In genomic region chr10:36191009-36191408, GRCh38 we compare ENCODE assay signal across 24 cellular contexts.
DNase-seq lines count a peak whose midpoint lies in the region; ATAC-seq, FAIRE-seq and TF ChIP-seq lines count a peak whose summit lies in the region.
"Had no signal": no experiment of that assay in that cellular context is flagged by ENCODE, and none has a peak within 500 bp of the region (broad histone marks: within the 10 kb centered on the region; RNA-seq: fewer than 3 reads in every experiment).

No MANE protein-coding gene starts in this region.

- DNase-seq in DMS 273 (lab: John Stamatoyannopoulos, UW; ENCODE audit: unreplicated experiment): peak; percentile 1
- no peak for DNase-seq in DMS 273 treated with DMSO at 0.1 percent for 48 hours (lab: John Stamatoyannopoulos, UW)
- no peak for DNase-seq in HepG2 (ENCODE audit: low spot score)
- no peak for DNase-seq in right lobe of liver
- DNase-seq in WTC11 (ENCODE audit: low spot score): no peak
- DNase-seq in pancreas: no peak
- no peak for DNase-seq in stimulated activated naive CD8-positive, alpha-beta T cell treated with anti-CD3 and anti-CD28 coated beads, Interleukin-15, Interleukin-2, amounts not matched to agents 100 U/mL and 50 U/mL, for 24 hours
- no peak for DNase-seq in NCI-H1436 treated with DMSO at 0.1 percent for 48 hours (lab: John Stamatoyannopoulos, UW)
- DNase-seq: Caco-2; CD4-positive, CD25-positive, alpha-beta regulatory T cell; CD8-positive, alpha-beta T cell; DMS53; DMS79 treated with DMSO at 0.1 percent for 48 hours; GF-D8; H7; HCEC 1CT had no signal

- BruUV-seq in HepG2 (replicated peaks; lab: Mats Ljungman, UMichigan): no TSS peak

- TF ChIP-seq EP300 in HepG2 (IDR thresholded peaks at IDR 0.05; ENCODE audit: low read depth in 2 of 2, low read length in 2 of 2) (no peak), HepG2 (CRISPR knock-in tag; IDR thresholded peaks at IDR 0.05; ENCODE audit: borderline replicate concordance) (no peak)

- 3% methylated on average over 1 of the region's 1 CpG for WGBS in HepG2 (ENCODE audit: low lambda C conversion rate)
- 80% methylated on average over 1 of the region's 1 CpG for WGBS in right lobe of liver (ENCODE audit: insufficient coverage, low coverage, low lambda C conversion rate, missing lambda C conversion rate)
- WGBS in pancreas, 2 donors: 58 to 71% methylated on average over 1 of the region's 1 CpG

- H3K27ac Mint-ChIP-seq in WTC11: no peak overlapping the region
- H3K27ac Mint-ChIP-seq: B cell; CD4-positive, CD25-positive, alpha-beta regulatory T cell; CD8-positive, alpha-beta T cell had no signal

- H3K27me3 Mint-ChIP-seq in WTC11 (ENCODE audit: low read depth): peaks cover 20% of the 10 kb centered on the region
- H3K27me3 Mint-ChIP-seq: B cell; CD4-positive, CD25-positive, alpha-beta regulatory T cell had no signal

- TF ChIP-seq CTCF in HepG2 (CRISPR knock-in tag; IDR thresholded peaks at IDR 0.05): no peak
- TF ChIP-seq CTCF in right lobe of liver (IDR thresholded peaks at IDR 0.05): no peak
- TF ChIP-seq CTCF in WTC11 (IDR thresholded peaks at IDR 0.05): no peak
- no peak for TF ChIP-seq CTCF in pancreas (IDR thresholded peaks at IDR 0.05)

- POLR2A ChIA-PET in HepG2 (lab: Yijun Ruan, JAX): no interaction called here
- POLR2A ChIA-PET in WTC11 (lab: Charles Lee): interaction anchor here (0.6 kb wide), 1 partner anchor 555 kb away, joined by 5 read pairs; no protein-coding TSS in a partner anchor

- H3K79me2 ChIP-seq in HepG2 (ENCODE audit: insufficient read depth, low read length): no peaks in the 10 kb centered on the region

- H3K36me3 ChIP-seq in HepG2 (replicated peaks in 1 of 2; ENCODE audit: control insufficient read depth in 1 of 2, insufficient read depth in 2 of 2, low read length in 2 of 2) (no peaks in the 10 kb centered on the region), right lobe of liver (no peaks in the 10 kb centered on the region), pancreas (no peaks in the 10 kb centered on the region)
- H3K36me3 ChIP-seq: BLaER1 had no signal

- H3K9me3 ChIP-seq in HepG2 (ENCODE audit: low read length): peaks cover 20% of the 10 kb centered on the region
- H3K9me3 ChIP-seq in right lobe of liver: peaks cover 0 to 3% (median 0%) of the 10 kb centered on the region in 4 donors
- H3K9me3 ChIP-seq in pancreas: no peaks in the 10 kb centered on the region

- H3K4me3 ChIP-seq in HepG2 (replicated peaks in 1 of 3; ENCODE audit: insufficient read depth in 1 of 3, low read depth in 2 of 3, low read length in 3 of 3) (no peak overlapping the region), right lobe of liver (no peak overlapping the region), pancreas (no peak overlapping the region)
- H3K4me3 ChIP-seq: BLaER1 had no signal

- H3K4me2 ChIP-seq in HepG2 (ENCODE audit: low read depth, low read length): no peak overlapping the region
- H3K4me2 ChIP-seq: BLaER1 had no signal

- H3K27me3 ChIP-seq in HepG2 (ENCODE audit: control insufficient read depth in 1 of 2, insufficient read depth in 2 of 2, low read length in 2 of 2) (no peaks in the 10 kb centered on the region), right lobe of liver (no peaks in the 10 kb centered on the region), pancreas (no peaks in the 10 kb centered on the region)
- H3K27me3 ChIP-seq: BLaER1 had no signal

- TF ChIP-seq POLR2A in HepG2 (IDR thresholded peaks at IDR 0.05; ENCODE audit: insufficient read depth in 1 of 2, low read depth in 2 of 2, low read length in 2 of 2) (no peak), right lobe of liver (IDR thresholded peaks at IDR 0.05) (no peak)

- in situ Hi-C loops in HepG2 (cut with HindIII; ENCODE audit: extremely low pct_ligation_motif_present, low pct_unique_long_range_greater_than_20kb): no loop called here

- H4K20me1 ChIP-seq in HepG2 (ENCODE audit: insufficient read depth, low read length): no peaks in the 10 kb centered on the region
- H4K20me1 ChIP-seq: BLaER1 had no signal

- H3K27ac ChIP-seq in HepG2 (ENCODE audit: extremely low read length, insufficient read depth, low read length) (no peak overlapping the region), right lobe of liver (no peak overlapping the region), pancreas (no peak overlapping the region)
- H3K27ac ChIP-seq: 22Rv1, BLaER1, C4-2B had no signal

- ATAC-seq in HepG2 (no peak), right lobe of liver (no peak), WTC11 (no peak), pancreas (no peak)
- ATAC-seq in stimulated activated naive CD8-positive, alpha-beta T cell treated with anti-CD3 and anti-CD28 coated beads, Interleukin-15, Interleukin-2, amounts not matched to agents 100 U/mL and 50 U/mL, for 24 hours: no peak
- ATAC-seq: CD8-positive, alpha-beta T cell had no signal

- no peaks in the 10 kb centered on the region for H3K4me1 ChIP-seq in HepG2 (ENCODE audit: insufficient read depth, low read length)
- no peaks in the 10 kb centered on the region for H3K4me1 ChIP-seq in right lobe of liver
- no peaks in the 10 kb centered on the region for H3K4me1 ChIP-seq in pancreas
- H3K4me1 ChIP-seq: BLaER1, Caco-2 had no signal

- H3K4me3 Mint-ChIP-seq in WTC11: no peak overlapping the region
- H3K4me3 Mint-ChIP-seq: B cell; CD4-positive, CD25-positive, alpha-beta regulatory T cell; CD8-positive, alpha-beta T cell had no signal

- intact Hi-C loops in HepG2 (cut with micrococcal nuclease; ENCODE audit: unreplicated experiment): no loop called here
- intact Hi-C loops in right lobe of liver (cut with DNase I): no loop called here
- intact Hi-C loops in pancreas (cut with DNase I): no loop called here

- H3K36me3 Mint-ChIP-seq in WTC11: peaks cover 25% of the 10 kb centered on the region
- H3K36me3 Mint-ChIP-seq: CD8-positive, alpha-beta T cell had no signal

- H3K9ac ChIP-seq in HepG2 (ENCODE audit: insufficient read depth, low read depth, low read length): no peak overlapping the region
- H3K9ac ChIP-seq: BLaER1 had no signal

- CTCF ChIA-PET in HepG2 (lab: Yijun Ruan, JAX; ENCODE audit: low intra/inter-chr PET ratio, low total read pairs): no interaction called here
- CTCF ChIA-PET in WTC11 (lab: Charles Lee): no interaction called here

- H2AFZ ChIP-seq in HepG2 (ENCODE audit: low read length): no peak overlapping the region

- peaks cover 33% of the 10 kb centered on the region for H3K9me3 Mint-ChIP-seq in WTC11

- FAIRE-seq in HepG2 (lab: Jason Lieb, UNC) (no peak), pancreas (lab: Jason Lieb, UNC) (peak; percentile 57)
- FAIRE-seq: A204.1, GM12891, GM18507, H1 had no signal

- peaks cover 52% of the 10 kb centered on the region for H3K4me1 Mint-ChIP-seq in WTC11
- H3K4me1 Mint-ChIP-seq: B cell; CD4-positive, CD25-positive, alpha-beta regulatory T cell had no signal

- no peak for TF ChIP-seq RAD21 in HepG2 (CRISPR knock-in tag; IDR thresholded peaks at IDR 0.05)

TF ChIP-seq in HepG2, 621 proteins besides CTCF, POLR2A, EP300 and RAD21:
- TF ChIP-seq ZNF775 (CRISPR knock-in tag; IDR thresholded peaks at IDR 0.05; ENCODE audit: borderline replicate concordance): no peak
- TF ChIP-seq ZFP82 (CRISPR knock-in tag; IDR thresholded peaks at IDR 0.05; ENCODE audit: borderline replicate concordance): 0 out of 2 replicates have a peak, but pooled peaks have one; percentile 37

TF ChIP-seq in WTC11, 78 proteins besides CTCF, POLR2A, EP300 and RAD21:
- TF ChIP-seq HMGA2 (CRISPR knock-in tag; IDR thresholded peaks at IDR 0.05): peak; percentile 64; the same call in 1 of the 2 replicates
- no peak for TF ChIP-seq ZNF317 (CRISPR knock-in tag; IDR thresholded peaks at IDR 0.05; ENCODE audit: borderline replicate concordance, low read depth)
